24 cellular contexts compared by ENCODE assay signal in genomic region chr3:7607669-7608068, GRCh38.
A peak's percentile ranks its signal among the peaks of the same experiment; 100 is the strongest.
DNase-seq lines count a peak whose midpoint lies in the region; ATAC-seq, FAIRE-seq and TF ChIP-seq lines count a peak whose summit lies in the region.
"Had no signal": no experiment of that assay in that cellular context is flagged by ENCODE, and none has a peak within 500 bp of the region (broad histone marks: within the 10 kb centered on the region; RNA-seq: fewer than 3 reads in every experiment).

No MANE protein-coding gene starts in this region.

- TF ChIP-seq RAD21 in HepG2 (CRISPR knock-in tag; IDR thresholded peaks at IDR 0.05) = no peak

- BruUV-seq in HepG2 (replicated peaks; lab: Mats Ljungman, UMichigan) = no TSS peak

- in situ Hi-C loops in HepG2 (cut with HindIII; ENCODE audit: extremely low pct_ligation_motif_present, low pct_unique_long_range_greater_than_20kb) = no loop called here

- no peak overlapping the region for H2AFZ ChIP-seq in HepG2 (ENCODE audit: low read length)
- H2AFZ ChIP-seq: GM23248, PC-9 had no signal

- no peak overlapping the region for H3K4me2 ChIP-seq in HepG2 (ENCODE audit: low read depth, low read length)
- H3K4me2 ChIP-seq: PC-9 had no signal

- H4K20me1 ChIP-seq in HepG2 (ENCODE audit: insufficient read depth, low read length) = no peaks in the 10 kb centered on the region

- no peaks in the 10 kb centered on the region for H3K36me3 ChIP-seq in right lobe of liver
- no peaks in the 10 kb centered on the region for H3K36me3 ChIP-seq in HepG2 (replicated peaks in 1 of 2; ENCODE audit: control insufficient read depth in 1 of 2, insufficient read depth in 2 of 2, low read length in 2 of 2)
- H3K36me3 ChIP-seq: HAP-1, MG63 had no signal

- no peaks in the 10 kb centered on the region for H3K9me3 ChIP-seq in right lobe of liver
- H3K9me3 ChIP-seq in HepG2 (ENCODE audit: low read length) = peaks cover 25% of the 10 kb centered on the region
- H3K9me3 ChIP-seq: HAP-1, MG63 had no signal

- H3K4me1 ChIP-seq in right lobe of liver (no peaks in the 10 kb centered on the region), HepG2 (ENCODE audit: insufficient read depth, low read length) (no peaks in the 10 kb centered on the region)
- H3K4me1 ChIP-seq: HAP-1 had no signal

- DNase-seq in right lobe of liver (no peak), HepG2 (ENCODE audit: low spot score) (no peak), NB4 (ENCODE audit: low read depth) (peak; percentile 6), SKM-1 treated with dmso at 0.1 percent for 144 hours (lab: John Stamatoyannopoulos, UW; ENCODE audit: unreplicated experiment) (peak; percentile 21), foreskin fibroblast (no peak), midbrain (lab: John Stamatoyannopoulos, UW) (no peak)
- DNase-seq: EL, GM23248, IMR-90, MG63, NCI-H1105 treated with DMSO at 0.1 percent for 48 hours, NCI-H2029 treated with DMSO at 0.1 percent for 48 hours, NCI-H345, NCI-H524 treated with DMSO at 0.1 percent for 48 hours, NCI-H82, PC-9, RPMI8226, SHP77 had no signal

- intact Hi-C loops in right lobe of liver (cut with DNase I) (no loop called here), HepG2 (cut with micrococcal nuclease; ENCODE audit: unreplicated experiment) (no loop called here)

- CTCF ChIA-PET in HepG2 (lab: Yijun Ruan, JAX; ENCODE audit: low intra/inter-chr PET ratio, low total read pairs) = no interaction called here

- WGBS in right lobe of liver (ENCODE audit: insufficient coverage, low coverage, low lambda C conversion rate, missing lambda C conversion rate) = 75% methylated on average over 2 of the region's 2 CpGs
- WGBS in HepG2 (ENCODE audit: low lambda C conversion rate) = 5% methylated on average over 2 of the region's 2 CpGs

- H3K4me3 ChIP-seq in right lobe of liver (no peak overlapping the region), HepG2 (replicated peaks in 1 of 3; ENCODE audit: insufficient read depth in 1 of 3, low read depth in 2 of 3, low read length in 3 of 3) (no peak overlapping the region), NB4 (ENCODE audit: low read depth, low read length) (no peak overlapping the region), foreskin fibroblast (ENCODE audit: low read depth in 1 of 2, low read length in 2 of 2) (no peak overlapping the region)
- H3K4me3 ChIP-seq: GM23248, HAP-1, MG63, PC-9 had no signal

- POLR2A ChIA-PET in HepG2 (lab: Yijun Ruan, JAX) = no interaction called here

- ATAC-seq in right lobe of liver (peak; percentile 25 to 77 (median 32)), HepG2 (no peak), GM19397 (IDR thresholded peaks at IDR 0.05; ENCODE audit: unreplicated experiment) (no peak)

- FAIRE-seq in HepG2 (lab: Jason Lieb, UNC) = no peak
- FAIRE-seq: D721Med, GM19239, HTR-8/SVneo had no signal

- no peak for TF ChIP-seq EP300 in HepG2 (IDR thresholded peaks at IDR 0.05; ENCODE audit: low read depth in 2 of 2, low read length in 2 of 2)
- no peak for TF ChIP-seq EP300 in HepG2 (CRISPR knock-in tag; IDR thresholded peaks at IDR 0.05; ENCODE audit: borderline replicate concordance)

- H3K27me3 ChIP-seq in right lobe of liver (no peaks in the 10 kb centered on the region), HepG2 (ENCODE audit: control insufficient read depth in 1 of 2, insufficient read depth in 2 of 2, low read length in 2 of 2) (no peaks in the 10 kb centered on the region)
- H3K27me3 ChIP-seq: MG63 had no signal

- TF ChIP-seq CTCF in right lobe of liver (IDR thresholded peaks at IDR 0.05) = no peak
- no peak for TF ChIP-seq CTCF in HepG2 (CRISPR knock-in tag; IDR thresholded peaks at IDR 0.05)
- no peak for TF ChIP-seq CTCF in NB4 (IDR thresholded peaks at IDR 0.05; ENCODE audit: low read depth, low read length)
- TF ChIP-seq CTCF in foreskin fibroblast (IDR thresholded peaks at IDR 0.05; ENCODE audit: low read depth, low read length) = no peak

- no peak overlapping the region for H3K9ac ChIP-seq in HepG2 (ENCODE audit: insufficient read depth, low read depth, low read length)
- H3K9ac ChIP-seq: GM23248 had no signal

- no peak for TF ChIP-seq POLR2A in right lobe of liver (IDR thresholded peaks at IDR 0.05)
- no peak for TF ChIP-seq POLR2A in HepG2 (IDR thresholded peaks at IDR 0.05; ENCODE audit: insufficient read depth in 1 of 2, low read depth in 2 of 2, low read length in 2 of 2)
- no peak for TF ChIP-seq POLR2A in NB4 (IDR thresholded peaks at IDR 0.05; ENCODE audit: extremely low read depth, insufficient read length)

- no peaks in the 10 kb centered on the region for H3K79me2 ChIP-seq in HepG2 (ENCODE audit: insufficient read depth, low read length)

- no peak overlapping the region for H3K27ac ChIP-seq in right lobe of liver
- H3K27ac ChIP-seq in HepG2 (ENCODE audit: extremely low read length, insufficient read depth, low read length) = no peak overlapping the region
- H3K27ac ChIP-seq: C4-2B, GM23248, PC-9 had no signal

TF ChIP-seq in HepG2, 621 proteins besides CTCF, POLR2A, EP300 and RAD21:
- TF ChIP-seq MAX (IDR thresholded peaks at IDR 0.05) (no peak), ZSCAN9 (CRISPR knock-in tag; IDR thresholded peaks at IDR 0.05; ENCODE audit: borderline replicate concordance) (no peak), ZNF644 (CRISPR knock-in tag; IDR thresholded peaks at IDR 0.05; ENCODE audit: low read depth) (no peak), ZNF558 (CRISPR knock-in tag; IDR thresholded peaks at IDR 0.05; ENCODE audit: borderline replicate concordance) (no peak)

Comparison
In these comparisons a context has a peak if more than half of its experiments do, and no peak if none do; other contexts are left out.
1. ATAC-seq: peak in right lobe of liver (4 of 4); none in HepG2 (single experiment) and GM19397 (single experiment).
2. DNase-seq: peak in NB4 (single experiment) and SKM-1 treated with dmso at 0.1 percent for 144 hours (single experiment); none in right lobe of liver (0 of 3), HepG2 (single experiment), foreskin fibroblast (0 of 2) and midbrain (single experiment).